1 cellular context compared by ENCODE assay signal in the genomic region with DNA sequence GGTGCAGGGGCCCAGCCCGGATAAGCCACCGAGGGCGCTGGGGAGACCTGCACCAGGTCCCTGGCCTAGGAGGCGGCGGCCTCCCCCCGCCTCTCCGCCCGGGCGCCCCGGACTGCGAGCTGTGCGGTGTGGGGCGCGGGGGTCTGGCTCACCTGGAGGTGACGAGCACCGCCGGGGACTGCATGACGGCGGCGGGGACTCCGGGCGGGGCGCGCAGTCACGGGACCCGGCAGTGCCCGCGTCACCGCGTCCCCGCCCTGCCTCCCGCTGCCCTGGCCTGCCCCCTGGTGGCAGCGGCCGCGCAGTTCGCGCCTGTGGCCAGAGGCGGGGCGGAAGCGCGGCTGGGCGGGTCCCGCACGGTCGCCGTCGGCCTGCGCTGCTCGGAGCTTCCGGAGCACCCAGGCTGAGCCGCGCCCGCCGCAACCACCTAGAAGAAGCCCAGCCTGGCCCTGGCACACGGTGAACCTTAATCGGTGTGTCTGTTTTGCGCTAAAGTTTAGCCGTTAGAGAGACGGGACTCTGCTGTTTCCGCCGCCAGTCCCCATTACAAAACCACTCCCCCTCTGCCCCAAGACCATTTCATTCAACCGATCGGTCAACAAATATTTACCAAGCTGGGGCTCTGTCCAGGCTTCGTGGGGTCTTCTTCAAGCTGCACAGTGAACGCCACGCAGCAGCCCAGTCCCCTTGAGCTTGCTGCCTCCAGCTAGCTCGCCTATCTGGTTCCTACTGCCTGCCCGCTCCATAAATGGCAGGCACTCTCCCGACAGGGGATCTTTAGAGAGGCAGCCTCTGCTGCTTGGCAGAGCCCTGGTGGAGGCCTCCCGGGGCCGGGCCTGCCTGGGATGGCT.
TF ChIP-seq lines count a peak whose summit lies in the region.

A gene with protein sequence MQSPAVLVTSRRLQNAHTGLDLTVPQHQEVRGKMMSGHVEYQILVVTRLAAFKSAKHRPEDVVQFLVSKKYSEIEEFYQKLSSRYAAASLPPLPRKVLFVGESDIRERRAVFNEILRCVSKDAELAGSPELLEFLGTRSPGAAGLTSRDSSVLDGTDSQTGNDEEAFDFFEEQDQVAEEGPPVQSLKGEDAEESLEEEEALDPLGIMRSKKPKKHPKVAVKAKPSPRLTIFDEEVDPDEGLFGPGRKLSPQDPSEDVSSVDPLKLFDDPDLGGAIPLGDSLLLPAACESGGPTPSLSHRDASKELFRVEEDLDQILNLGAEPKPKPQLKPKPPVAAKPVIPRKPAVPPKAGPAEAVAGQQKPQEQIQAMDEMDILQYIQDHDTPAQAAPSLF (minus strand): TSS at position 219 of the 851 bp plus-strand sequence. CDS start 35 bp downstream, at position 184.

TF ChIP-seq in HepG2, 621 proteins besides CTCF, POLR2A, EP300 and RAD21 (continued from another document and continues in another):
- TF ChIP-seq, protein P1, sequence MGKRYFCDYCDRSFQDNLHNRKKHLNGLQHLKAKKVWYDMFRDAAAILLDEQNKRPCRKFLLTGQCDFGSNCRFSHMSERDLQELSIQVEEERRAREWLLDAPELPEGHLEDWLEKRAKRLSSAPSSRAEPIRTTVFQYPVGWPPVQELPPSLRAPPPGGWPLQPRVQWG (CRISPR knock-in tag; IDR thresholded peaks at IDR 0.05; ENCODE audit: borderline replicate concordance, low read depth), result no peak
- no peak for TF ChIP-seq MIER3 (CRISPR knock-in tag; IDR thresholded peaks at IDR 0.05; ENCODE audit: borderline replicate concordance)
- peak; percentile 74 for TF ChIP-seq AGO2 (optimal IDR thresholded peaks at IDR 0.05; ENCODE audit: low read depth, low read length)
- no peak for TF ChIP-seq ZNF224 (CRISPR knock-in tag; IDR thresholded peaks at IDR 0.05)
- no peak for TF ChIP-seq ZNF562 (CRISPR knock-in tag; IDR thresholded peaks at IDR 0.05; ENCODE audit: borderline replicate concordance)
- no peak for TF ChIP-seq ZNF382 (CRISPR knock-in tag; IDR thresholded peaks at IDR 0.05; ENCODE audit: borderline replicate concordance)
- TF ChIP-seq, protein P2, sequence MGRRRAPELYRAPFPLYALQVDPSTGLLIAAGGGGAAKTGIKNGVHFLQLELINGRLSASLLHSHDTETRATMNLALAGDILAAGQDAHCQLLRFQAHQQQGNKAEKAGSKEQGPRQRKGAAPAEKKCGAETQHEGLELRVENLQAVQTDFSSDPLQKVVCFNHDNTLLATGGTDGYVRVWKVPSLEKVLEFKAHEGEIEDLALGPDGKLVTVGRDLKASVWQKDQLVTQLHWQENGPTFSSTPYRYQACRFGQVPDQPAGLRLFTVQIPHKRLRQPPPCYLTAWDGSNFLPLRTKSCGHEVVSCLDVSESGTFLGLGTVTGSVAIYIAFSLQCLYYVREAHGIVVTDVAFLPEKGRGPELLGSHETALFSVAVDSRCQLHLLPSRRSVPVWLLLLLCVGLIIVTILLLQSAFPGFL (CRISPR knock-in tag; IDR thresholded peaks at IDR 0.05), result 0 out of 2 replicates have a peak, but pooled peaks have one; percentile 34
- no peak for TF ChIP-seq KLF11 (CRISPR knock-in tag; IDR thresholded peaks at IDR 0.05)
- TF ChIP-seq PCBP1 (IDR thresholded peaks at IDR 0.05; ENCODE audit: borderline replicate concordance, low read depth, low read length), result no peak
- no peak for TF ChIP-seq SETDB1 (CRISPR knock-in tag; IDR thresholded peaks at IDR 0.05; ENCODE audit: borderline replicate concordance)
- peak; percentile 51; the same call in 1 of the 2 replicates for TF ChIP-seq PHF21A (CRISPR knock-in tag; IDR thresholded peaks at IDR 0.05)
- TF ChIP-seq ZSCAN12 (CRISPR knock-in tag; IDR thresholded peaks at IDR 0.05), result 0 out of 2 replicates have a peak, but pooled peaks have one; percentile 32
- TF ChIP-seq, protein P3, sequence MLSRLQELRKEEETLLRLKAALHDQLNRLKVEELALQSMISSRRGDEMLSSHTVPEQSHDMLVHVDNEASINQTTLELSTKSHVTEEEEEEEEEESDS (CRISPR knock-in tag; IDR thresholded peaks at IDR 0.05; ENCODE audit: borderline replicate concordance), result 0 out of 2 replicates have a peak, but pooled peaks have one; percentile 9
- peak; percentile 69 for TF ChIP-seq TARDBP (CRISPR knock-in tag; IDR thresholded peaks at IDR 0.05)
- peak; percentile 70; the same call in 1 of the 2 replicates for TF ChIP-seq MEIS1 (CRISPR knock-in tag; IDR thresholded peaks at IDR 0.05; ENCODE audit: borderline replicate concordance)
- TF ChIP-seq NR2F2 (IDR thresholded peaks at IDR 0.05; ENCODE audit: borderline replicate concordance, low read depth), result no peak
- peak; percentile 87; the same call in 1 of the 2 replicates for TF ChIP-seq ERF (CRISPR knock-in tag; IDR thresholded peaks at IDR 0.05)
- 0 out of 2 replicates have a peak, but pooled peaks have one; percentile 25 for TF ChIP-seq FOSL1 (CRISPR knock-in tag; IDR thresholded peaks at IDR 0.05; ENCODE audit: borderline replicate concordance)
- TF ChIP-seq ZNF317 (CRISPR knock-in tag; IDR thresholded peaks at IDR 0.05), result no peak
- no peak; the same call in 1 of the 2 replicates for TF ChIP-seq ARHGAP35 (CRISPR knock-in tag; IDR thresholded peaks at IDR 0.05; ENCODE audit: borderline replicate concordance)
- TF ChIP-seq ELF3 (CRISPR knock-in tag; IDR thresholded peaks at IDR 0.05), result peak; percentile 91
- TF ChIP-seq ZBTB20 (CRISPR knock-in tag; IDR thresholded peaks at IDR 0.05; ENCODE audit: borderline replicate concordance, low read depth), result no peak
- TF ChIP-seq ZBTB38 (CRISPR knock-in tag; IDR thresholded peaks at IDR 0.05), result peak; percentile 67
- no peak for TF ChIP-seq ZNF749 (CRISPR knock-in tag; IDR thresholded peaks at IDR 0.05; ENCODE audit: borderline replicate concordance)
- TF ChIP-seq, protein P4, sequence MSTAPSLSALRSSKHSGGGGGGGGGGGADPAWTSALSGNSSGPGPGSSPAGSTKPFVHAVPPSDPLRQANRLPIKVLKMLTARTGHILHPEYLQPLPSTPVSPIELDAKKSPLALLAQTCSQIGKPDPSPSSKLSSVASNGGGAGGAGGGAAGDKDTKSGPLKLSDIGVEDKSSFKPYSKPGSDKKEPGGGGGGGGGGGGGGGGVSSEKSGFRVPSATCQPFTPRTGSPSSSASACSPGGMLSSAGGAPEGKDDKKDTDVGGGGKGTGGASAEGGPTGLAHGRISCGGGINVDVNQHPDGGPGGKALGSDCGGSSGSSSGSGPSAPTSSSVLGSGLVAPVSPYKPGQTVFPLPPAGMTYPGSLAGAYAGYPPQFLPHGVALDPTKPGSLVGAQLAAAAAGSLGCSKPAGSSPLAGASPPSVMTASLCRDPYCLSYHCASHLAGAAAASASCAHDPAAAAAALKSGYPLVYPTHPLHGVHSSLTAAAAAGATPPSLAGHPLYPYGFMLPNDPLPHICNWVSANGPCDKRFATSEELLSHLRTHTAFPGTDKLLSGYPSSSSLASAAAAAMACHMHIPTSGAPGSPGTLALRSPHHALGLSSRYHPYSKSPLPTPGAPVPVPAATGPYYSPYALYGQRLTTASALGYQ (CRISPR knock-in tag; IDR thresholded peaks at IDR 0.05), result peak; percentile 74; the same call in 1 of the 2 replicates
- TF ChIP-seq, protein P5, sequence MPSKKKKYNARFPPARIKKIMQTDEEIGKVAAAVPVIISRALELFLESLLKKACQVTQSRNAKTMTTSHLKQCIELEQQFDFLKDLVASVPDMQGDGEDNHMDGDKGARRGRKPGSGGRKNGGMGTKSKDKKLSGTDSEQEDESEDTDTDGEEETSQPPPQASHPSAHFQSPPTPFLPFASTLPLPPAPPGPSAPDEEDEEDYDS (CRISPR knock-in tag; IDR thresholded peaks at IDR 0.05), result peak; percentile 41
- no peak for TF ChIP-seq HNRNPUL1 (IDR thresholded peaks at IDR 0.05; ENCODE audit: low read depth, low read length)
- TF ChIP-seq, protein P6, sequence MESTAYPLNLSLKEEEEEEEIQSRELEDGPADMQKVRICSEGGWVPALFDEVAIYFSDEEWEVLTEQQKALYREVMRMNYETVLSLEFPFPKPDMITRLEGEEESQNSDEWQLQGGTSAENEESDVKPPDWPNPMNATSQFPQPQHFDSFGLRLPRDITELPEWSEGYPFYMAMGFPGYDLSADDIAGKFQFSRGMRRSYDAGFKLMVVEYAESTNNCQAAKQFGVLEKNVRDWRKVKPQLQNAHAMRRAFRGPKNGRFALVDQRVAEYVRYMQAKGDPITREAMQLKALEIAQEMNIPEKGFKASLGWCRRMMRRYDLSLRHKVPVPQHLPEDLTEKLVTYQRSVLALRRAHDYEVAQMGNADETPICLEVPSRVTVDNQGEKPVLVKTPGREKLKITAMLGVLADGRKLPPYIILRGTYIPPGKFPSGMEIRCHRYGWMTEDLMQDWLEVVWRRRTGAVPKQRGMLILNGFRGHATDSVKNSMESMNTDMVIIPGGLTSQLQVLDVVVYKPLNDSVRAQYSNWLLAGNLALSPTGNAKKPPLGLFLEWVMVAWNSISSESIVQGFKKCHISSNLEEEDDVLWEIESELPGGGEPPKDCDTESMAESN (CRISPR knock-in tag; conservative IDR thresholded peaks at IDR 0.05), result peak; percentile 84; the same call in 1 of the 2 replicates
- TF ChIP-seq SMC3 (IDR thresholded peaks at IDR 0.05; ENCODE audit: low read length), result no peak
- TF ChIP-seq SYNCRIP (IDR thresholded peaks at IDR 0.05; ENCODE audit: insufficient read depth, low read depth, low read length), result no peak
- no peak for TF ChIP-seq CREM (IDR thresholded peaks at IDR 0.05)
- no peak for TF ChIP-seq CREM (CRISPR knock-in tag; IDR thresholded peaks at IDR 0.05)
- TF ChIP-seq, protein P7, sequence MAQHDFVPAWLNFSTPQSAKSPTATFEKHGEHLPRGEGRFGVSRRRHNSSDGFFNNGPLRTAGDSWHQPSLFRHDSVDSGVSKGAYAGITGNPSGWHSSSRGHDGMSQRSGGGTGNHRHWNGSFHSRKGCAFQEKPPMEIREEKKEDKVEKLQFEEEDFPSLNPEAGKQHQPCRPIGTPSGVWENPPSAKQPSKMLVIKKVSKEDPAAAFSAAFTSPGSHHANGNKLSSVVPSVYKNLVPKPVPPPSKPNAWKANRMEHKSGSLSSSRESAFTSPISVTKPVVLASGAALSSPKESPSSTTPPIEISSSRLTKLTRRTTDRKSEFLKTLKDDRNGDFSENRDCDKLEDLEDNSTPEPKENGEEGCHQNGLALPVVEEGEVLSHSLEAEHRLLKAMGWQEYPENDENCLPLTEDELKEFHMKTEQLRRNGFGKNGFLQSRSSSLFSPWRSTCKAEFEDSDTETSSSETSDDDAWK (CRISPR knock-in tag; IDR thresholded peaks at IDR 0.05), result no peak
- TF ChIP-seq KLF12 (CRISPR knock-in tag; IDR thresholded peaks at IDR 0.05; ENCODE audit: borderline replicate concordance), result peak; percentile 99
- TF ChIP-seq, protein P8, sequence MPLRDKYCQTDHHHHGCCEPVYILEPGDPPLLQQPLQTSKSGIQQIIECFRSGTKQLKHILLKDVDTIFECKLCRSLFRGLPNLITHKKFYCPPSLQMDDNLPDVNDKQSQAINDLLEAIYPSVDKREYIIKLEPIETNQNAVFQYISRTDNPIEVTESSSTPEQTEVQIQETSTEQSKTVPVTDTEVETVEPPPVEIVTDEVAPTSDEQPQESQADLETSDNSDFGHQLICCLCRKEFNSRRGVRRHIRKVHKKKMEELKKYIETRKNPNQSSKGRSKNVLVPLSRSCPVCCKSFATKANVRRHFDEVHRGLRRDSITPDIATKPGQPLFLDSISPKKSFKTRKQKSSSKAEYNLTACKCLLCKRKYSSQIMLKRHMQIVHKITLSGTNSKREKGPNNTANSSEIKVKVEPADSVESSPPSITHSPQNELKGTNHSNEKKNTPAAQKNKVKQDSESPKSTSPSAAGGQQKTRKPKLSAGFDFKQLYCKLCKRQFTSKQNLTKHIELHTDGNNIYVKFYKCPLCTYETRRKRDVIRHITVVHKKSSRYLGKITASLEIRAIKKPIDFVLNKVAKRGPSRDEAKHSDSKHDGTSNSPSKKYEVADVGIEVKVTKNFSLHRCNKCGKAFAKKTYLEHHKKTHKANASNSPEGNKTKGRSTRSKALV (CRISPR knock-in tag; IDR thresholded peaks at IDR 0.05), result 0 out of 2 replicates have a peak, but pooled peaks have one; percentile 65
- TF ChIP-seq, protein P9, sequence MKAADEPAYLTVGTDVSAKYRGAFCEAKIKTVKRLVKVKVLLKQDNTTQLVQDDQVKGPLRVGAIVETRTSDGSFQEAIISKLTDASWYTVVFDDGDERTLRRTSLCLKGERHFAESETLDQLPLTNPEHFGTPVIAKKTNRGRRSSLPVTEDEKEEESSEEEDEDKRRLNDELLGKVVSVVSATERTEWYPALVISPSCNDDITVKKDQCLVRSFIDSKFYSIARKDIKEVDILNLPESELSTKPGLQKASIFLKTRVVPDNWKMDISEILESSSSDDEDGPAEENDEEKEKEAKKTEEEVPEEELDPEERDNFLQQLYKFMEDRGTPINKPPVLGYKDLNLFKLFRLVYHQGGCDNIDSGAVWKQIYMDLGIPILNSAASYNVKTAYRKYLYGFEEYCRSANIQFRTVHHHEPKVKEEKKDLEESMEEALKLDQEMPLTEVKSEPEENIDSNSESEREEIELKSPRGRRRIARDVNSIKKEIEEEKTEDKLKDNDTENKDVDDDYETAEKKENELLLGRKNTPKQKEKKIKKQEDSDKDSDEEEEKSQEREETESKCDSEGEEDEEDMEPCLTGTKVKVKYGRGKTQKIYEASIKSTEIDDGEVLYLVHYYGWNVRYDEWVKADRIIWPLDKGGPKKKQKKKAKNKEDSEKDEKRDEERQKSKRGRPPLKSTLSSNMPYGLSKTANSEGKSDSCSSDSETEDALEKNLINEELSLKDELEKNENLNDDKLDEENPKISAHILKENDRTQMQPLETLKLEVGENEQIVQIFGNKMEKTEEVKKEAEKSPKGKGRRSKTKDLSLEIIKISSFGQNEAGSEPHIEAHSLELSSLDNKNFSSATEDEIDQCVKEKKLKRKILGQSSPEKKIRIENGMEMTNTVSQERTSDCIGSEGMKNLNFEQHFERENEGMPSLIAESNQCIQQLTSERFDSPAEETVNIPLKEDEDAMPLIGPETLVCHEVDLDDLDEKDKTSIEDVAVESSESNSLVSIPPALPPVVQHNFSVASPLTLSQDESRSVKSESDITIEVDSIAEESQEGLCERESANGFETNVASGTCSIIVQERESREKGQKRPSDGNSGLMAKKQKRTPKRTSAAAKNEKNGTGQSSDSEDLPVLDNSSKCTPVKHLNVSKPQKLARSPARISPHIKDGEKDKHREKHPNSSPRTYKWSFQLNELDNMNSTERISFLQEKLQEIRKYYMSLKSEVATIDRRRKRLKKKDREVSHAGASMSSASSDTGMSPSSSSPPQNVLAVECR (CRISPR knock-in tag; IDR thresholded peaks at IDR 0.05; ENCODE audit: borderline replicate concordance), result peak; percentile 89
- peak; percentile 89 for TF ChIP-seq SAP130 (CRISPR knock-in tag; IDR thresholded peaks at IDR 0.05; ENCODE audit: low read depth)
- TF ChIP-seq SRSF1 (optimal IDR thresholded peaks at IDR 0.05; ENCODE audit: low read depth, low read length), result no peak
- TF ChIP-seq, protein P10, sequence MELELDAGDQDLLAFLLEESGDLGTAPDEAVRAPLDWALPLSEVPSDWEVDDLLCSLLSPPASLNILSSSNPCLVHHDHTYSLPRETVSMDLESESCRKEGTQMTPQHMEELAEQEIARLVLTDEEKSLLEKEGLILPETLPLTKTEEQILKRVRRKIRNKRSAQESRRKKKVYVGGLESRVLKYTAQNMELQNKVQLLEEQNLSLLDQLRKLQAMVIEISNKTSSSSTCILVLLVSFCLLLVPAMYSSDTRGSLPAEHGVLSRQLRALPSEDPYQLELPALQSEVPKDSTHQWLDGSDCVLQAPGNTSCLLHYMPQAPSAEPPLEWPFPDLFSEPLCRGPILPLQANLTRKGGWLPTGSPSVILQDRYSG (CRISPR knock-in tag; IDR thresholded peaks at IDR 0.05), result peak; percentile 76; the same call in 1 of the 2 replicates
- no peak for TF ChIP-seq FOXA1 (IDR thresholded peaks at IDR 0.05)
- peak; percentile 40 for TF ChIP-seq FOXA1 (CRISPR knock-in tag; IDR thresholded peaks at IDR 0.05)
